27 cellular contexts compared by ENCODE assay signal in the genomic region with DNA sequence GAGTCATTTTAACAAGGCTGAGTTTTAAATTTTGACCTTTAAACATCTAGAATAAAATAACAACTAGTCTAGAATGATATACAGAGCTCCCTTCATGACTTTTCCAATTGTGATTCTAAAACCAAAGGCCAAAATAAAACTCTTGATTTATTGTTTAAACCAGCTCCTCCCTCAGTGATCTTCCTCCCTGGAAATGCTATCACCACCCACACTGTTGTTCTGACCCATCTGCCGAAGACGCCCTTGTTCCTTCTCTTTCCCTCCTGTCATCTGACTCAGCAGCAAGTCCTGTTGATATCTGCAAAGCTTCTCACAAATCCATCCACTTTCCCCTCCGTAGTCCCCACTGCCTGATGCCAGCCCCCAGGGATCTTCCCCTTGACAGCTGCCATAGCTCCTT.
"Had no signal": no experiment of that assay in that cellular context is flagged by ENCODE, and none has a peak within 500 bp of the region (broad histone marks: within the 10 kb centered on the region; RNA-seq: fewer than 3 reads in every experiment).

No MANE protein-coding gene starts in this region.

- H3K4me3 ChIP-seq: dorsolateral prefrontal cortex, lung, mucosa of descending colon, ovary, psoas muscle, sigmoid colon, skin epidermis, spleen, thoracic aorta, tibial nerve, upper lobe of left lung had no signal

- H3K27ac ChIP-seq: dorsolateral prefrontal cortex, ovary, psoas muscle, sigmoid colon, skin epidermis, spleen, thoracic aorta, tibial nerve, upper lobe of left lung had no signal

- H3K4me3 Mint-ChIP-seq: immature natural killer cell; memory B cell; mesothelial cell of epicardium; naive B cell; stimulated activated naive B cell treated with anti-CD40 and anti-IgM and Interleukin-4, amounts not matched to agents 10 μg/mL and 1 μg/mL and 100 μg/mL, for 72 hours; stimulated activated naive CD8-positive, alpha-beta T cell treated with anti-CD3 and anti-CD28 coated beads, Interleukin-15, Interleukin-2, amounts not matched to agents 100 ng/mL and 50 ng/mL, for 24 hours had no signal

- H3K36me3 ChIP-seq: ovary, sigmoid colon, spleen, thoracic aorta, tibial nerve, upper lobe of left lung had no signal

- H3K27ac Mint-ChIP-seq: immature natural killer cell; memory B cell; mesothelial cell of epicardium; naive B cell; stimulated activated naive B cell treated with anti-CD40 and anti-IgM and Interleukin-4, amounts not matched to agents 10 μg/mL and 1 μg/mL and 100 μg/mL, for 72 hours; stimulated activated naive CD8-positive, alpha-beta T cell treated with anti-CD3 and anti-CD28 coated beads, Interleukin-15, Interleukin-2, amounts not matched to agents 100 ng/mL and 50 ng/mL, for 24 hours had no signal

- DNase-seq: cerebellar nuclear complex; dorsolateral prefrontal cortex; effector CD4-positive, alpha-beta T cell; hypothalamus; immature natural killer cell; islet precursor cell; kidney glomerular epithelial cell; left colon; mucosa of descending colon; naive B cell; occipital lobe; ovary; posterior cingulate gyrus; psoas muscle; right cardiac atrium; sigmoid colon; spleen; stimulated activated CD4-positive, alpha-beta T cell treated with anti-CD3 and anti-CD28 coated beads, Interleukin-2, amount 100 ng/mL, for 48 hours; stimulated activated naive B cell treated with anti-CD40 and anti-IgM and Interleukin-4, amounts not matched to agents 10 μg/mL and 1 μg/mL and 100 μg/mL, for 72 hours; upper lobe of left lung had no signal

- H3K9me3 Mint-ChIP-seq: immature natural killer cell had no signal

- H3K9me3 ChIP-seq: mucosa of descending colon, ovary, psoas muscle, sigmoid colon, thoracic aorta, tibial nerve, upper lobe of left lung had no signal

- H3K36me3 Mint-ChIP-seq: immature natural killer cell; memory B cell; mesothelial cell of epicardium; stimulated activated naive B cell treated with anti-CD40 and anti-IgM and Interleukin-4, amounts not matched to agents 10 μg/mL and 1 μg/mL and 100 μg/mL, for 72 hours had no signal

- H3K4me1 ChIP-seq: psoas muscle, sigmoid colon, tibial nerve, upper lobe of left lung had no signal

- H3K27me3 ChIP-seq: ovary, sigmoid colon, tibial nerve, upper lobe of left lung had no signal

- ATAC-seq: left colon; mucosa of descending colon; psoas muscle; right cardiac atrium; stimulated activated naive B cell treated with anti-CD40 and anti-IgM and Interleukin-4, amounts not matched to agents 10 μg/mL and 1 μg/mL and 100 μg/mL, for 72 hours had no signal

- H3K4me1 Mint-ChIP-seq: immature natural killer cell, memory B cell, naive B cell had no signal
